In genomic region chr1:15246960-15247614, GRCh38 we compare ENCODE assay signal across 8 cellular contexts.
DNase-seq lines count a peak whose midpoint lies in the region; TF ChIP-seq lines count a peak whose summit lies in the region.

Gene FHAD1 (plus strand): TSS chr1:15247223. CDS start chr1:15251785, 4,562 bp downstream.

- DNase-seq in GM10266 (ENCODE audit: extremely low spot score) (peak; percentile 78), NCI-H1048 (lab: John Stamatoyannopoulos, UW) (peak; percentile 84), cerebellar cortex (ENCODE audit: low spot score) (peak; percentile 28), kidney glomerular epithelial cell (lab: John Stamatoyannopoulos, UW) (peak; percentile 64), GM19240 (ENCODE audit: insufficient read length, low spot score) (no peak), KG1 (lab: John Stamatoyannopoulos, UW) (no peak)
- DNase-seq in stimulated activated CD4-positive, alpha-beta T cell treated with anti-CD3 and anti-CD28 coated beads, Interleukin-1b, Interleukin-23, amount 100 ng/mL, for 48 hours, result peak; percentile 47

- no peak for TF ChIP-seq CTCF in GM10266 (IDR thresholded peaks at IDR 0.05; ENCODE audit: control insufficient read depth, insufficient read depth, low read depth, missing control alignments)
- TF ChIP-seq CTCF in WI38 (IDR thresholded peaks at IDR 0.05; ENCODE audit: low read depth, low read length), result no peak

- H3K4me3 ChIP-seq in WI38 (ENCODE audit: low read depth, low read length), result peak within 1 kb of the TSS; percentile 29

Comparison
In these comparisons a context has a peak if more than half of its experiments do, and no peak if none do; other contexts are left out.
1. DNase-seq: peak in GM10266 (single experiment), NCI-H1048 (single experiment), cerebellar cortex (single experiment), kidney glomerular epithelial cell (single experiment) and stimulated activated CD4-positive, alpha-beta T cell treated with anti-CD3 and anti-CD28 coated beads, Interleukin-1b, Interleukin-23, amount 100 ng/mL, for 48 hours (single experiment); none in GM19240 (single experiment) and KG1 (single experiment).